26 cellular contexts compared by ENCODE assay signal in the genomic region with DNA sequence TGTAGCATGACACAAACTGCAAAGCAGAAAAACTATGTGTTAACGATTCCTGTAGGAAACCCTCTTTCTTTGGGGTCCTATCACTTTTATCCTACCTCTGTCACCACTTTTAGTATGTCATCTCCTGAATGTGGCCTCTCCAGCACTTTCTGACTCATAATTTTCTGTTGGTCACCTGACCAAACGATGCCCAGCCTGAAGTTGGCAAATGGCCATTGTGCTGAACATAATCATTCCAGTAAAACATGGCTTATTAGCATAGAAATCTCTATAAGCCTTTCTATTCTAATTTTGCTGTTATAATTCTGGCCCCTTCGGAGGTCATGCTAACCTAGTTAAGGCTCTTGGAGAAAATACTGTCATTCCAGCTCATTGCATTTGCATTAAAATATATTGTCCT.
"Had no signal": no experiment of that assay in that cellular context is flagged by ENCODE, and none has a peak within 500 bp of the region (broad histone marks: within the 10 kb centered on the region; RNA-seq: fewer than 3 reads in every experiment).

No MANE protein-coding gene starts in this region.

- DNase-seq: activated B cell treated with CpG ODN at 0.5 μM for 24 hours; activated CD4-positive, alpha-beta memory T cell treated with anti-CD3 and anti-CD28 coated beads for 36 hours; activated CD4-positive, alpha-beta T cell treated with anti-CD3 and anti-CD28 coated beads, Interleukin-2, amount 10 ng/mL, durations not matched to agents 7 days and 5 days; activated CD8-positive, alpha-beta memory T cell treated with anti-CD3 and anti-CD28 coated beads for 24 hours; activated gamma-delta T cell; activated naive CD4-positive, alpha-beta T cell treated with anti-CD3 and anti-CD28 coated beads for 36 hours; activated naive CD8-positive, alpha-beta T cell treated with anti-CD3 and anti-CD28 coated beads for 36 hours; activated T-cell treated with anti-CD3 and anti-CD28 coated beads, Interleukin-2, amount 50 U/mL, for 4 hours; anterior cingulate cortex; caudate nucleus; Kasumi-1; KBM-7; NCI-H1092; NCI-H1417; NCI-H1694; NCI-H2029; NCI-H2107; NCI-H2171 treated with DMSO at 0.1 percent for 48 hours; NCI-H226; NCI-H526; NCI-H774; SHP77 treated with DMSO at 0.1 percent for 48 hours; T-helper 9 cell had no signal

- H3K36me3 Mint-ChIP-seq: activated CD4-positive, alpha-beta memory T cell treated with anti-CD3 and anti-CD28 coated beads for 36 hours; activated naive CD8-positive, alpha-beta T cell treated with anti-CD3 and anti-CD28 coated beads for 36 hours had no signal

- H3K4me1 ChIP-seq: breast epithelium had no signal

- H3K36me3 ChIP-seq: breast epithelium had no signal

- H3K27ac ChIP-seq: breast epithelium had no signal

- H3K27me3 ChIP-seq: breast epithelium had no signal

- H3K4me3 ChIP-seq: breast epithelium had no signal

- H3K27ac Mint-ChIP-seq: activated B cell treated with CpG ODN at 0.5 μM for 24 hours; activated CD4-positive, alpha-beta memory T cell treated with anti-CD3 and anti-CD28 coated beads for 36 hours; activated CD4-positive, alpha-beta T cell treated with anti-CD3 and anti-CD28 coated beads, Interleukin-2, amount 10 ng/mL, durations not matched to agents 7 days and 5 days; activated naive CD4-positive, alpha-beta T cell treated with anti-CD3 and anti-CD28 coated beads for 36 hours; activated naive CD8-positive, alpha-beta T cell treated with anti-CD3 and anti-CD28 coated beads for 36 hours; activated T-helper 17 cell treated with anti-CD3 and anti-CD28 coated beads, Interleukin-2, amount 50 U/mL, for 72 hours; T-helper 1 cell treated with Interleukin-12 subunit alpha and Interleukin-12 subunit beta and Interleukin-4 antibody, amounts not matched to agents 30 μg/mL and 1 μg/mL, for 36 hours had no signal

- H3K4me3 Mint-ChIP-seq: activated B cell treated with CpG ODN at 0.5 μM for 24 hours; activated CD4-positive, alpha-beta memory T cell treated with anti-CD3 and anti-CD28 coated beads for 36 hours; activated CD4-positive, alpha-beta T cell treated with anti-CD3 and anti-CD28 coated beads, Interleukin-2, amount 10 ng/mL, durations not matched to agents 7 days and 5 days; activated naive CD4-positive, alpha-beta T cell treated with anti-CD3 and anti-CD28 coated beads for 36 hours; activated naive CD8-positive, alpha-beta T cell treated with anti-CD3 and anti-CD28 coated beads for 36 hours; activated T-cell treated with anti-CD3 and anti-CD28 coated beads, Interleukin-2, amount 50 U/mL, for 4 hours; activated T-helper 17 cell treated with anti-CD3 and anti-CD28 coated beads, Interleukin-2, amount 50 U/mL, for 72 hours; T-helper 1 cell treated with Interleukin-12 subunit alpha and Interleukin-12 subunit beta and Interleukin-4 antibody, amounts not matched to agents 30 μg/mL and 1 μg/mL, for 36 hours had no signal

- H3K4me1 Mint-ChIP-seq: activated B cell treated with CpG ODN at 0.5 μM for 24 hours; activated CD4-positive, alpha-beta T cell treated with anti-CD3 and anti-CD28 coated beads, Interleukin-2, amount 10 ng/mL, durations not matched to agents 7 days and 5 days; activated naive CD8-positive, alpha-beta T cell treated with anti-CD3 and anti-CD28 coated beads for 36 hours; activated T-helper 17 cell treated with anti-CD3 and anti-CD28 coated beads, Interleukin-2, amount 50 U/mL, for 72 hours had no signal

- H3K9me3 ChIP-seq: breast epithelium had no signal

- H3K27me3 Mint-ChIP-seq: activated B cell treated with CpG ODN at 0.5 μM for 24 hours; activated CD4-positive, alpha-beta memory T cell treated with anti-CD3 and anti-CD28 coated beads for 36 hours; activated CD4-positive, alpha-beta T cell treated with anti-CD3 and anti-CD28 coated beads, Interleukin-2, amount 10 ng/mL, durations not matched to agents 7 days and 5 days; activated naive CD8-positive, alpha-beta T cell treated with anti-CD3 and anti-CD28 coated beads for 36 hours had no signal

- H3K9me3 Mint-ChIP-seq: activated B cell treated with CpG ODN at 0.5 μM for 24 hours; activated CD4-positive, alpha-beta memory T cell treated with anti-CD3 and anti-CD28 coated beads for 36 hours; activated CD4-positive, alpha-beta T cell treated with anti-CD3 and anti-CD28 coated beads, Interleukin-2, amount 10 ng/mL, durations not matched to agents 7 days and 5 days; activated naive CD4-positive, alpha-beta T cell treated with anti-CD3 and anti-CD28 coated beads for 36 hours; activated naive CD8-positive, alpha-beta T cell treated with anti-CD3 and anti-CD28 coated beads for 36 hours; activated T-cell treated with anti-CD3 and anti-CD28 coated beads, Interleukin-2, amount 50 U/mL, for 4 hours; activated T-helper 17 cell treated with anti-CD3 and anti-CD28 coated beads, Interleukin-2, amount 50 U/mL, for 72 hours; T-helper 1 cell treated with Interleukin-12 subunit alpha and Interleukin-12 subunit beta and Interleukin-4 antibody, amounts not matched to agents 30 μg/mL and 1 μg/mL, for 36 hours had no signal
